8 cellular contexts compared by ENCODE assay signal in genomic region chr20:53091789-53092188, GRCh38.
"Had no signal": no experiment of that assay in that cellular context is flagged by ENCODE, and none has a peak within 500 bp of the region (broad histone marks: within the 10 kb centered on the region; RNA-seq: fewer than 3 reads in every experiment).

No MANE protein-coding gene starts in this region.

- FAIRE-seq: G401.6, GM12878, GM12891, GM12892, GM18507, GM19239 had no signal

- H3K4me3 ChIP-seq: GM12878 had no signal

- ATAC-seq: GM12878 had no signal

- DNase-seq: GDM1, GF-D8 had no signal
